1 cellular context compared by ENCODE assay signal in the genomic region with DNA sequence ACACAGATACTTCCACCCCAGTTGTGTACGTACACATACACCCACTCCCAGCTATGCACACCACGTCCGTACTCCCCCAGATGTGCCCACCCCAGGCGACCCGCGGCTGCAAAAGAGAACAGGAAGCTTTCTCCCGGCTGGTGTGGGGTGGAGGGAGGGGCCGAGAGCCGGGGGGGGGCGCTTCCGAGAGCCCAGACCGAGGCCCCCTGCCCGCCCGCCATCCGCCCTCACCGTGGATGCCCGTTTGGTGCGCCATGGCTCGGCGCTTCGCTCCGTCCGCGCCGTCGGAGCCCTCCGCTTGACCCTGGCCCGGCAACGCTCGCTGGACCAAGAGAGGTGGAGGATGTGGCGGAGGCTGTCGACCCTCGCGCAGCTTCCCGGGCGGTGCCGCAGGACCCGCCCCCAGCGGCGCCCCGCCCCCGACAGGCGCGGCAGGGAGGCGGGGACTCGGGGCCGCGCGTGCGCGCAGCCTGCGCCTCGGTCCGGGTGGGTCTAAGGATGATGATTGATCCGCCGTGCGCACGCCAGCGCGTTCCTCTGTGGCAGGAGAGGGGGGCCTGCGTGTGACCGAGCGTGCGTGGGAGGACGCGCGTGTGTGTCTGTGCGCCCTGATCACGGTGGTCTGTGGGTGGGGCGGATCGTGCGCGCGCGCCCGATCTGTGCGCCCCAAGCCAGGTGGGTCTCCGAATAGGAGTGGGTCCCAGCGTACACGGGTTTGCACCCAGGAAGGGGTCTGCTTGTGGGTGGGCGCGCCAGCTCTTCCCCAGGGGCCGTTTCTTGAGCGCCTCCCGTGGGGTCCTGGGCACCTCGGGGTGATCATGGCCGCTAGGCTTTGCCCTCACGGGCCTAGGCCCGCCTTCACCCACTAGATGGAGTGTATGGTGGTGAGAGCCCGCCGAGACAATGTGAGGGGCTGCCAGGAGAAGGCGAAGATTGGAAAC.
TF ChIP-seq lines count a peak whose summit lies in the region.

Gene TWF2, minus strand, starts transcription at position 398 of the 941 bp plus-strand sequence. Its CDS starts 142 bp downstream, at position 256.

TF ChIP-seq in HepG2, 621 proteins besides CTCF, POLR2A, EP300 and RAD21 (continued from another document):
- TF ChIP-seq ZBTB10 (CRISPR knock-in tag; IDR thresholded peaks at IDR 0.05; ENCODE audit: borderline replicate concordance): peak; percentile 50; the same call in 1 of the 2 replicates
- TF ChIP-seq ZSCAN9 (CRISPR knock-in tag; IDR thresholded peaks at IDR 0.05; ENCODE audit: borderline replicate concordance): no peak
- TF ChIP-seq GATAD1 (CRISPR knock-in tag; IDR thresholded peaks at IDR 0.05): peak; percentile 27; the same call in 1 of the 2 replicates
- TF ChIP-seq ATF2 (CRISPR knock-in tag; IDR thresholded peaks at IDR 0.05): 0 out of 2 replicates have a peak, but pooled peaks have one; percentile 6
- TF ChIP-seq YEATS2 (CRISPR knock-in tag; IDR thresholded peaks at IDR 0.05; ENCODE audit: borderline replicate concordance): no peak
- no peak for TF ChIP-seq U2AF1 (optimal IDR thresholded peaks at IDR 0.05; ENCODE audit: low read depth, low read length)
- no peak for TF ChIP-seq ZNF343 (CRISPR knock-in tag; IDR thresholded peaks at IDR 0.05)
- TF ChIP-seq ONECUT2 (CRISPR knock-in tag; IDR thresholded peaks at IDR 0.05): peak; percentile 60; the same call in 1 of the 2 replicates
- TF ChIP-seq MEIS2 (CRISPR knock-in tag; IDR thresholded peaks at IDR 0.05): peak; percentile 86
- TF ChIP-seq UBTF (CRISPR knock-in tag; IDR thresholded peaks at IDR 0.05): peak; percentile 41; the same call in 1 of the 2 replicates
- peak; percentile 17 for TF ChIP-seq ZNF501 (CRISPR knock-in tag; IDR thresholded peaks at IDR 0.05)
- peak; percentile 73 for TF ChIP-seq POLR2G (IDR thresholded peaks at IDR 0.05; ENCODE audit: low read depth, low read length)
- TF ChIP-seq ZMYM3 (CRISPR knock-in tag; IDR thresholded peaks at IDR 0.05): no peak
- no peak for TF ChIP-seq RARG (CRISPR knock-in tag; IDR thresholded peaks at IDR 0.05; ENCODE audit: low read depth)
- TF ChIP-seq, protein P1, sequence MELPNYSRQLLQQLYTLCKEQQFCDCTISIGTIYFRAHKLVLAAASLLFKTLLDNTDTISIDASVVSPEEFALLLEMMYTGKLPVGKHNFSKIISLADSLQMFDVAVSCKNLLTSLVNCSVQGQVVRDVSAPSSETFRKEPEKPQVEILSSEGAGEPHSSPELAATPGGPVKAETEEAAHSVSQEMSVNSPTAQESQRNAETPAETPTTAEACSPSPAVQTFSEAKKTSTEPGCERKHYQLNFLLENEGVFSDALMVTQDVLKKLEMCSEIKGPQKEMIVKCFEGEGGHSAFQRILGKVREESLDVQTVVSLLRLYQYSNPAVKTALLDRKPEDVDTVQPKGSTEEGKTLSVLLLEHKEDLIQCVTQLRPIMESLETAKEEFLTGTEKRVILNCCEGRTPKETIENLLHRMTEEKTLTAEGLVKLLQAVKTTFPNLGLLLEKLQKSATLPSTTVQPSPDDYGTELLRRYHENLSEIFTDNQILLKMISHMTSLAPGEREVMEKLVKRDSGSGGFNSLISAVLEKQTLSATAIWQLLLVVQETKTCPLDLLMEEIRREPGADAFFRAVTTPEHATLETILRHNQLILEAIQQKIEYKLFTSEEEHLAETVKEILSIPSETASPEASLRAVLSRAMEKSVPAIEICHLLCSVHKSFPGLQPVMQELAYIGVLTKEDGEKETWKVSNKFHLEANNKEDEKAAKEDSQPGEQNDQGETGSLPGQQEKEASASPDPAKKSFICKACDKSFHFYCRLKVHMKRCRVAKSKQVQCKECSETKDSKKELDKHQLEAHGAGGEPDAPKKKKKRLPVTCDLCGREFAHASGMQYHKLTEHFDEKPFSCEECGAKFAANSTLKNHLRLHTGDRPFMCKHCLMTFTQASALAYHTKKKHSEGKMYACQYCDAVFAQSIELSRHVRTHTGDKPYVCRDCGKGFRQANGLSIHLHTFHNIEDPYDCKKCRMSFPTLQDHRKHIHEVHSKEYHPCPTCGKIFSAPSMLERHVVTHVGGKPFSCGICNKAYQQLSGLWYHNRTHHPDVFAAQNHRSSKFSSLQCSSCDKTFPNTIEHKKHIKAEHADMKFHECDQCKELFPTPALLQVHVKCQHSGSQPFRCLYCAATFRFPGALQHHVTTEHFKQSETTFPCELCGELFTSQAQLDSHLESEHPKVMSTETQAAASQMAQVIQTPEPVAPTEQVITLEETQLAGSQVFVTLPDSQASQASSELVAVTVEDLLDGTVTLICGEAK (IDR thresholded peaks at IDR 0.05): no peak
- TF ChIP-seq, protein P1 (CRISPR knock-in tag; IDR thresholded peaks at IDR 0.05): 0 out of 2 replicates have a peak, but pooled peaks have one; percentile 23
- TF ChIP-seq TEAD2 (CRISPR knock-in tag; IDR thresholded peaks at IDR 0.05): no peak
- TF ChIP-seq ZNF296 (CRISPR knock-in tag; conservative IDR thresholded peaks at IDR 0.05): no peak
- no peak for TF ChIP-seq PTBP1 (IDR thresholded peaks at IDR 0.05; ENCODE audit: low read depth, low read length, poor library complexity, severe bottlenecking)
TF ChIP-seq in HepG2: peak in this region for 196.
